ENCODE assay signal across 22 cellular contexts in genomic region chr4:172857026-172857425, GRCh38.
"Had no signal": no experiment of that assay in that cellular context is flagged by ENCODE, and none has a peak within 500 bp of the region (broad histone marks: within the 10 kb centered on the region; RNA-seq: fewer than 3 reads in every experiment).

No MANE protein-coding gene starts in this region.

- H3K4me3 Mint-ChIP-seq: IgD-negative memory B cell had no signal

- H3K36me3 Mint-ChIP-seq: IgD-negative memory B cell had no signal

- H3K4me1 Mint-ChIP-seq: IgD-negative memory B cell had no signal

- ATAC-seq: HepG2, PC-3, Right ventricle myocardium inferior had no signal

- DNase-seq: KBM-7; MV-4-11; NCI-H1048; NCI-H1105; NCI-H1417; NCI-H1436 treated with DMSO at 0.1 percent for 48 hours; NCI-H1694; NCI-H187 treated with DMSO at 0.1 percent for 48 hours; NCI-H2029 treated with DMSO at 0.1 percent for 48 hours; NCI-H2171 treated with DMSO at 0.1 percent for 48 hours; NCI-H345; NCI-H446 treated with DMSO at 0.1 percent for 48 hours; NCI-H510A treated with DMSO at 0.1 percent for 48 hours; NCI-H526; NK-92 treated with Interleukin-12 subunit alpha and Interleukin-12 subunit beta, amount 100 ng/mL, for 24 hours; PC-3; Peyer's patch; SHP77 treated with DMSO at 0.1 percent for 48 hours; SJCRH30 had no signal
